ENCODE assay signal across 30 cellular contexts in genomic region chr2:168835961-168836360, GRCh38. TPM values are rescaled to one million over a fixed set of nuclear protein-coding genes. Genes with fewer than 3 reads are reported as not detected.
"Had no signal": no experiment of that assay in that cellular context is flagged by ENCODE, and none has a peak within 500 bp of the region (broad histone marks: within the 10 kb centered on the region; RNA-seq: fewer than 3 reads in every experiment).

No MANE protein-coding gene starts in this region.

- H3K27ac ChIP-seq: KMS-11 had no signal

- H3K27me3 ChIP-seq: MG63 had no signal

- H3K4me3 ChIP-seq: MG63 had no signal

- H3K9ac ChIP-seq: KMS-11 had no signal

- H3K36me3 ChIP-seq: MG63 had no signal

- DNase-seq: Karpas-422, Kasumi-1, MG63, MM.1S, MV-4-11, NCI-H1048, NCI-H1092, NCI-H1105, NCI-H1105 treated with DMSO at 0.1 percent for 48 hours, NCI-H1417, NCI-H1417 treated with DMSO at 0.1 percent for 48 hours, NCI-H1436, NCI-H1436 treated with DMSO at 0.1 percent for 48 hours, NCI-H146, NCI-H1694, NCI-H1694 treated with DMSO at 0.1 percent for 48 hours, NCI-H187, NCI-H187 treated with DMSO at 0.1 percent for 48 hours, NCI-H1930, NCI-H2081 treated with DMSO at 0.1 percent for 48 hours, NCI-H2107, NCI-H2171, NCI-H2171 treated with DMSO at 0.1 percent for 48 hours, NCI-H2227 treated with DMSO at 0.1 percent for 48 hours, NCI-H226, NCI-H446, NCI-H446 treated with DMSO at 0.1 percent for 48 hours, NCI-H510A had no signal

- H3K9me3 ChIP-seq: MG63 had no signal

- H3K4me2 ChIP-seq: KMS-11 had no signal

RNA-seq across cellular contexts. Expression of gene NOSTRIN, which starts 33.5 kb away (rescaled TPM):
- total RNA-seq: LHCN-M2 had no signal
